ENCODE assay signal across 1 cellular context in the genomic region with DNA sequence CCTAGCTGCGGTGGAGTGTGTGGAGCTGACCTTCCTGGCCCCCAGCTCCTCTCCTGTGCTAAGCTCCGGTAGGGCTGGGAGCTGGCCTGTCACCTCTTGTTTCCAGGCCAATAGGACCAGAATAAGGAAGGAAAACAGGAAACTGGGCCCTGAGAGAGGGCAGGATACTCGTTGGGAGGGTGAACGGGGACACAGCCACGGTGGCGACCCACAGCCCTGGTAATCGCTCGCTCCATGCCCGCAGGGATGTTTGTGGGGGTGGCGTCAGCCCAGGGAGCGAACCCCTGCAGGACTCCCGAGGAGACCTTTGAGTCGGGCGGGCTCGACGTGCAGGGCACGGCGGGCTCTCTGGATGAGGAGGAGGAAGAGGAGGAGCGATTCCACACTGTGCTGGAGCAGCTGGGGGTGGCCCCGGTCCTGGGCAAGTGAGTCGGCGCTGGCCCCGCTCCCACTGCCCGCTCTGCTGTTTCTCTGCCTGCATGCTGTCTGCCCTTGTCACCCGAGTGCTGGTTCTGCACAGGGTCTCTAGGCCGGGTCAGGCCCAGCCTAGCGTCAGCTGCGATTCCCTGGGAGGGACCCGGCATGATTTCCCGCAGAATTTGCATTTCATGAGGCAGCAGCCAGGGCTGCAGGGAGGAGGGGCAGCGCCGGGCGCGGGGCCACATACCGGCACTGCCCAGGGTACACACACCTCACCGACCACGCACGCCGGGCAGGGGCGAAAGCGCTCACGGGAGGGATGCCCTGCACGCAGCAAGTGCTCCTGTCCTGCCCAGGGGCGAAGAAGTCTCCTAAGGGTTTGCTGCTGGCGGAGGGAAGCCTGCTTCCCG.
TF ChIP-seq lines count a peak whose summit lies in the region.

No MANE protein-coding gene starts in this region.

TF ChIP-seq in WTC11, 78 proteins besides CTCF, POLR2A, EP300 and RAD21 (continued from another document):
- no peak for TF ChIP-seq STAT6 (CRISPR knock-in tag; conservative IDR thresholded peaks at IDR 0.05; ENCODE audit: low read depth)
- TF ChIP-seq SMAD3 (CRISPR knock-in tag; IDR thresholded peaks at IDR 0.05; ENCODE audit: borderline replicate concordance), result 0 out of 2 replicates have a peak, but pooled peaks have one; percentile 7
